In genomic region chr7:91912500-91912899, GRCh38 we compare ENCODE assay signal across 1 cellular context.
TF ChIP-seq lines count a peak whose summit lies in the region.

No MANE protein-coding gene starts in this region.

TF ChIP-seq in K562, 482 proteins besides CTCF, POLR2A, EP300 and RAD21 (continued from another document):
- no peak for TF ChIP-seq EZH2 (IDR thresholded peaks at IDR 0.05; ENCODE audit: borderline replicate concordance, low read depth, low read length)
